In genomic region chr17:36546418-36547093, GRCh38 we compare ENCODE assay signal across 8 cellular contexts. TPM values are rescaled to one million over a fixed set of nuclear protein-coding genes. Genes with fewer than 3 reads are reported as not detected.
DNase-seq lines count a peak whose midpoint lies in the region; ATAC-seq and TF ChIP-seq lines count a peak whose summit lies in the region.

No MANE protein-coding gene starts in this region.

- peaks cover 41% of the 10 kb centered on the region for H3K36me3 Mint-ChIP-seq in activated naive CD8-positive, alpha-beta T cell treated with anti-CD3 and anti-CD28 coated beads, Interleukin-2, amount 50 U/mL, for 24 hours (ENCODE audit: low read depth)

- H3K9me3 Mint-ChIP-seq in activated naive CD8-positive, alpha-beta T cell treated with anti-CD3 and anti-CD28 coated beads, Interleukin-2, amount 50 U/mL, for 24 hours, result no peaks in the 10 kb centered on the region

- H3K27ac ChIP-seq in cardiac muscle cell, result peak overlapping the region; percentile 96
- peak overlapping the region; percentile 99 to 100 for H3K27ac ChIP-seq in liver (ENCODE audit: low read depth in 1 of 2, low read length in 2 of 2)
- H3K27ac ChIP-seq in upper lobe of right lung, result peak overlapping the region; percentile 99

- no peaks in the 10 kb centered on the region for H3K27me3 Mint-ChIP-seq in activated naive CD8-positive, alpha-beta T cell treated with anti-CD3 and anti-CD28 coated beads, Interleukin-2, amount 50 U/mL, for 24 hours

- H3K9ac ChIP-seq in liver (ENCODE audit: low read depth in 1 of 2, low read length in 2 of 2), result peak overlapping the region; percentile 93 to 98

- intact Hi-C loops in Right ventricle myocardium superior (cut with DNase I), result loop anchor here (10.0 kb wide), 1 partner anchor 62 kb away; the partner anchor contains the start of gene ZNHIT3
- intact Hi-C loops in upper lobe of right lung (cut with DNase I), result no loop called here

- WGBS in liver, result 4% methylated on average over 7 of the region's 7 CpGs

- peak overlapping the region; percentile 97 for H3K4me3 Mint-ChIP-seq in activated naive CD8-positive, alpha-beta T cell treated with anti-CD3 and anti-CD28 coated beads, Interleukin-2, amount 50 U/mL, for 24 hours

- H3K4me1 ChIP-seq in cardiac muscle cell (ENCODE audit: low read depth), result peaks cover 19% of the 10 kb centered on the region
- H3K4me1 ChIP-seq in liver (ENCODE audit: control insufficient read depth in 4 of 4, insufficient read depth in 4 of 4, low read length in 3 of 4), result peaks cover 6 to 42% (median 31%) of the 10 kb centered on the region in 4 donors
- H3K4me1 ChIP-seq in upper lobe of right lung, result peaks cover 46% of the 10 kb centered on the region

- H3K9me3 ChIP-seq in cardiac muscle cell (ENCODE audit: low read depth), result no peaks in the 10 kb centered on the region
- no peaks in the 10 kb centered on the region for H3K9me3 ChIP-seq in liver (ENCODE audit: control insufficient read depth in 4 of 4, low read length in 3 of 4)
- no peaks in the 10 kb centered on the region for H3K9me3 ChIP-seq in upper lobe of right lung

- H3K36me3 ChIP-seq in cardiac muscle cell, result no peaks in the 10 kb centered on the region
- H3K36me3 ChIP-seq in liver (ENCODE audit: control insufficient read depth in 4 of 4, insufficient read depth in 3 of 4, low read depth in 1 of 4, low read length in 3 of 4), result peaks cover 0 to 6% (median 1%) of the 10 kb centered on the region in 4 donors
- no peaks in the 10 kb centered on the region for H3K36me3 ChIP-seq in upper lobe of right lung

- peak in 1 of 2 donors; percentile 14 for DNase-seq in cardiac muscle cell (ENCODE audit: low read depth in 1 of 2, low spot score in 1 of 2)
- DNase-seq in Right ventricle myocardium superior, result no peak
- no peak for DNase-seq in activated naive CD8-positive, alpha-beta T cell treated with anti-CD3 and anti-CD28 coated beads, Interleukin-2, amount 50 U/mL, for 24 hours
- no peak for DNase-seq in upper lobe of right lung

- no peak for TF ChIP-seq CTCF in cardiac muscle cell (IDR thresholded peaks at IDR 0.05; ENCODE audit: low read depth, low read length)
- no peak for TF ChIP-seq CTCF in liver (IDR thresholded peaks at IDR 0.05; ENCODE audit: low read depth, low read length, missing input control)
- TF ChIP-seq CTCF in upper lobe of right lung (IDR thresholded peaks at IDR 0.05), result no peak

- H3K4me3 ChIP-seq in cardiac muscle cell, result peak overlapping the region; percentile 72
- peak overlapping the region; percentile 93 to 97 (median 93) for H3K4me3 ChIP-seq in liver (ENCODE audit: low read depth in 1 of 3, low read length in 3 of 3)
- H3K4me3 ChIP-seq in upper lobe of right lung, result peak overlapping the region; percentile 88

- ATAC-seq in Right ventricle myocardium superior (ENCODE audit: poor library complexity) (no peak), upper lobe of right lung (no peak), GM21529 (IDR thresholded peaks at IDR 0.05; ENCODE audit: unreplicated experiment) (no peak), HG03432 (IDR thresholded peaks at IDR 0.05; ENCODE audit: unreplicated experiment) (no peak), GM19452 (IDR thresholded peaks at IDR 0.05; ENCODE audit: unreplicated experiment) (no peak)
- ATAC-seq in activated naive CD8-positive, alpha-beta T cell treated with anti-CD3 and anti-CD28 coated beads, Interleukin-2, amount 50 U/mL, for 24 hours, result no peak

- H3K27ac Mint-ChIP-seq in activated naive CD8-positive, alpha-beta T cell treated with anti-CD3 and anti-CD28 coated beads, Interleukin-2, amount 50 U/mL, for 24 hours, result peak overlapping the region; percentile 94

- no peak for TF ChIP-seq RAD21 in liver (IDR thresholded peaks at IDR 0.05)

- H3K27me3 ChIP-seq in cardiac muscle cell (no peaks in the 10 kb centered on the region), liver (ENCODE audit: control insufficient read depth in 4 of 4, insufficient read depth in 4 of 4, low read length in 3 of 4) (no peaks in the 10 kb centered on the region), upper lobe of right lung (no peaks in the 10 kb centered on the region)

- peaks cover 58% of the 10 kb centered on the region for H3K4me1 Mint-ChIP-seq in activated naive CD8-positive, alpha-beta T cell treated with anti-CD3 and anti-CD28 coated beads, Interleukin-2, amount 50 U/mL, for 24 hours

TF ChIP-seq in liver, 16 proteins besides CTCF, POLR2A, EP300 and RAD21 (continues in another document):
- no peak for TF ChIP-seq JUND (IDR thresholded peaks at IDR 0.05)
- no peak for TF ChIP-seq MAX (IDR thresholded peaks at IDR 0.05)
- no peak for TF ChIP-seq SP1 (IDR thresholded peaks at IDR 0.05)
- no peak for TF ChIP-seq YY1 (IDR thresholded peaks at IDR 0.05)
- no peak for TF ChIP-seq FOXA2 (IDR thresholded peaks at IDR 0.05)
- TF ChIP-seq TAF1 (conservative IDR thresholded peaks at IDR 0.05), result no peak
- TF ChIP-seq, protein P1, sequence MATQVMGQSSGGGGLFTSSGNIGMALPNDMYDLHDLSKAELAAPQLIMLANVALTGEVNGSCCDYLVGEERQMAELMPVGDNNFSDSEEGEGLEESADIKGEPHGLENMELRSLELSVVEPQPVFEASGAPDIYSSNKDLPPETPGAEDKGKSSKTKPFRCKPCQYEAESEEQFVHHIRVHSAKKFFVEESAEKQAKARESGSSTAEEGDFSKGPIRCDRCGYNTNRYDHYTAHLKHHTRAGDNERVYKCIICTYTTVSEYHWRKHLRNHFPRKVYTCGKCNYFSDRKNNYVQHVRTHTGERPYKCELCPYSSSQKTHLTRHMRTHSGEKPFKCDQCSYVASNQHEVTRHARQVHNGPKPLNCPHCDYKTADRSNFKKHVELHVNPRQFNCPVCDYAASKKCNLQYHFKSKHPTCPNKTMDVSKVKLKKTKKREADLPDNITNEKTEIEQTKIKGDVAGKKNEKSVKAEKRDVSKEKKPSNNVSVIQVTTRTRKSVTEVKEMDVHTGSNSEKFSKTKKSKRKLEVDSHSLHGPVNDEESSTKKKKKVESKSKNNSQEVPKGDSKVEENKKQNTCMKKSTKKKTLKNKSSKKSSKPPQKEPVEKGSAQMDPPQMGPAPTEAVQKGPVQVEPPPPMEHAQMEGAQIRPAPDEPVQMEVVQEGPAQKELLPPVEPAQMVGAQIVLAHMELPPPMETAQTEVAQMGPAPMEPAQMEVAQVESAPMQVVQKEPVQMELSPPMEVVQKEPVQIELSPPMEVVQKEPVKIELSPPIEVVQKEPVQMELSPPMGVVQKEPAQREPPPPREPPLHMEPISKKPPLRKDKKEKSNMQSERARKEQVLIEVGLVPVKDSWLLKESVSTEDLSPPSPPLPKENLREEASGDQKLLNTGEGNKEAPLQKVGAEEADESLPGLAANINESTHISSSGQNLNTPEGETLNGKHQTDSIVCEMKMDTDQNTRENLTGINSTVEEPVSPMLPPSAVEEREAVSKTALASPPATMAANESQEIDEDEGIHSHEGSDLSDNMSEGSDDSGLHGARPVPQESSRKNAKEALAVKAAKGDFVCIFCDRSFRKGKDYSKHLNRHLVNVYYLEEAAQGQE (IDR thresholded peaks at IDR 0.05), result no peak
- no peak for TF ChIP-seq HNF4G (IDR thresholded peaks at IDR 0.05)
- TF ChIP-seq EGR1 (IDR thresholded peaks at IDR 0.05; ENCODE audit: low read depth in 2 of 2), result no peak
- no peak for TF ChIP-seq NR2F2 (IDR thresholded peaks at IDR 0.05)
- TF ChIP-seq ZBTB33 (IDR thresholded peaks at IDR 0.05), result no peak
- TF ChIP-seq RXRA (IDR thresholded peaks at IDR 0.05), result no peak
- no peak for TF ChIP-seq GABPA (IDR thresholded peaks at IDR 0.05 in 1 of 2, conservative IDR thresholded peaks at IDR 0.05 in 1 of 2)
- TF ChIP-seq FOXA1 (IDR thresholded peaks at IDR 0.05), result no peak
- TF ChIP-seq HNF4A (conservative IDR thresholded peaks at IDR 0.05), result no peak

RNA-seq across cellular contexts. Expression of gene GGNBP2, which starts 1.8 kb away (rescaled TPM):
- 33.2 and 54.3 TPM in 2 replicates for total RNA-seq in cardiac muscle cell
- 48.1 and 63.2 TPM in 2 replicates for polyA plus RNA-seq in cardiac muscle cell
- 36.6 TPM for total RNA-seq in Right ventricle myocardium superior
- total RNA-seq in liver, result 10 to 100 TPM; 43.6 to 48.6 TPM
- polyA plus RNA-seq in liver, result 10 to 100 TPM; 19.6 to 25.1 TPM
- total RNA-seq in upper lobe of right lung, result 81.7 TPM

RNA-seq across cellular contexts. Expression of gene PIGW, which starts 11.8 kb away (rescaled TPM):
- total RNA-seq in cardiac muscle cell (2.3 and 5.8 TPM in 2 replicates), Right ventricle myocardium superior (3.6 TPM), liver (1 to 10 TPM; 6.2 to 9.6 TPM), upper lobe of right lung (8.6 TPM)
- polyA plus RNA-seq in cardiac muscle cell (10.4 and 11.8 TPM in 2 replicates), liver (1 to 10 TPM; 3.2 to 6.0 TPM)

RNA-seq across cellular contexts. Expression of gene MYO19, which starts 11.9 kb away (rescaled TPM):
- total RNA-seq in cardiac muscle cell (26.7 and 50.8 TPM in 2 replicates), Right ventricle myocardium superior (12.7 TPM), liver (10 to 100 TPM; 28.6 to 47.2 TPM), upper lobe of right lung (36.8 TPM)
- polyA plus RNA-seq in cardiac muscle cell (21.0 and 28.9 TPM in 2 replicates), liver (10 to 100 TPM in 1 of 2 donors, 1 to 10 TPM in 1; 8.7 to 13.0 TPM)

RNA-seq across cellular contexts. Expression of gene DHRS11, which starts 45.1 kb away (rescaled TPM):
- total RNA-seq in cardiac muscle cell, result 21.9 and 26.6 TPM in 2 replicates
- polyA plus RNA-seq in cardiac muscle cell, result 23.7 and 25.0 TPM in 2 replicates
- 13.9 TPM for total RNA-seq in Right ventricle myocardium superior
- total RNA-seq in liver, result 1 to 10 TPM; 5.8 to 8.0 TPM
- 1 to 10 TPM; 4.2 to 7.2 TPM for polyA plus RNA-seq in liver
- total RNA-seq in upper lobe of right lung, result 5.7 TPM

RNA-seq across cellular contexts. Expression of gene MRM1, which starts 54.8 kb away (rescaled TPM):
- total RNA-seq in cardiac muscle cell, result 8.9 and 9.5 TPM in 2 replicates
- 8.9 and 10.0 TPM in 2 replicates for polyA plus RNA-seq in cardiac muscle cell
- 8.3 TPM for total RNA-seq in Right ventricle myocardium superior
- 1 to 10 TPM; 4.7 to 5.9 TPM for total RNA-seq in liver
- 1 to 10 TPM; 3.2 to 5.7 TPM for polyA plus RNA-seq in liver
- 5.6 TPM for total RNA-seq in upper lobe of right lung
